ENCODE assay signal across 20 cellular contexts in the genomic region with DNA sequence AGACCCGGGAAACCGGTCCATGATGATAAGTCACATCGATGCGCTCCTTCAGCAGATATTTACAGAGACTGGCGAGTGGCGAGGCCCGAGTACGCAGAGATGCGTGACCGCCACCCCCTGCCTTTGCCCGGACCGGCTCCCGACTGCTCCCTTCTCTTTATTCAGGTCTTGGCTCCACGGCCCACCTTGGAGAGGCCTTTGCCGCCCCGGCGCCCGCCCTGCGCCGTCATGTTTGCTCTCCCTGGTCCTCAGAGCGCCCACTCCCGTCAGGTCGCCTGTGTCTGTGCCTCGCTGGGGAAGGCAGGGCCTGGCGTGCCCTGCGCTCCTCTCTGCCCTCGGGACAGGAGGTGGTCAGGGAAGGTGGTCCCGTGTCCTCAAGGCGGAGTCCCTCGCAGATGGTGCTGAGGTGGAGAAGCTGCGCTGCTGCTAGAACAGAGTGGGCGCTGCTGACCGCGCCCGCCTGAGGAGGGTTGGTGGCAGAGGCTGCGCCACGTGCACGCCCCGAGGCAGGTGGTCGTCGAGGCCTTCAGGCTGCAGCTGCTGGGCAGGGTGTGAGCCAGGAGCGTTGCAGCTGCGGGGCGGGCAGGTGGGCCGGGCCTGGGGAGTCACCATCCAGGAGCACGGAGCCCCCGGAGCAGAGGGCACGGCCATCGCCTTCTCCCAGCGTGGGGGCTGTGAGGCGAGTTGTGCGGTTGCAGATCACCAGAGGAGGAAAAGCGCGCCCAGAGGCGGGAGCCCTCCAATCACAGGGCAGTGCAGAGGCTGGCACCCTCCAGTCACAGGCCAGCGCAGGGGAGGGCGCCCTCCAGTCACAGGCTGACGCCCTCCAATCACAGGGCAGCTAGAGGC. TPM values are rescaled to one million over a fixed set of nuclear protein-coding genes. Genes with fewer than 3 reads are reported as not detected.
DNase-seq lines count a peak whose midpoint lies in the region; ATAC-seq and TF ChIP-seq lines count a peak whose summit lies in the region.
"Had no signal": no experiment of that assay in that cellular context is flagged by ENCODE, and none has a peak within 500 bp of the region (broad histone marks: within the 10 kb centered on the region; RNA-seq: fewer than 3 reads in every experiment).

No MANE protein-coding gene starts in this region.

- peak overlapping the region; percentile 91 for H3K4me2 ChIP-seq in BLaER1
- H3K4me2 ChIP-seq in BLaER1 treated with 17β-estradiol and CSF1 and Interleukin-3, amounts not matched to agents 10 nM and 100 nM: peak overlapping the region in 9 of 11 experiments; percentile 33 to 99 (median 92); a peak in 15 of 22 replicates

- H3K27me3 ChIP-seq in BLaER1 (no peaks in the 10 kb centered on the region), suprapubic skin (no peaks in the 10 kb centered on the region)
- peaks cover 0 to 30% (median 0%) of the 10 kb centered on the region in 11 experiments; a peak in 7 of 22 replicates for H3K27me3 ChIP-seq in BLaER1 treated with 17β-estradiol and CSF1 and Interleukin-3, amounts not matched to agents 10 nM and 100 nM

- H3K36me3 ChIP-seq in BLaER1 (peaks cover 36% of the 10 kb centered on the region), suprapubic skin (peaks cover 67% of the 10 kb centered on the region)
- peaks cover 27 to 57% (median 44%) of the 10 kb centered on the region in 11 experiments for H3K36me3 ChIP-seq in BLaER1 treated with 17β-estradiol and CSF1 and Interleukin-3, amounts not matched to agents 10 nM and 100 nM

- no peaks in the 10 kb centered on the region for H4K20me1 ChIP-seq in BLaER1
- peaks cover 0 to 41% (median 0%) of the 10 kb centered on the region in 11 experiments; a peak in 6 of 22 replicates for H4K20me1 ChIP-seq in BLaER1 treated with 17β-estradiol and CSF1 and Interleukin-3, amounts not matched to agents 10 nM and 100 nM

- H3K9me3 ChIP-seq in BLaER1 (no peaks in the 10 kb centered on the region), suprapubic skin (no peaks in the 10 kb centered on the region)
- peaks cover 0 to 7% (median 0%) of the 10 kb centered on the region in 11 experiments; a peak in 1 of 22 replicates for H3K9me3 ChIP-seq in BLaER1 treated with 17β-estradiol and CSF1 and Interleukin-3, amounts not matched to agents 10 nM and 100 nM (replicated peaks in 1 of 11)

- DNase-seq in left lobe of liver (ENCODE audit: low spot score) (no peak), suprapubic skin (ENCODE audit: low spot score in 2 of 2) (peak; percentile 50 to 73), GF-D8 (lab: John Stamatoyannopoulos, UW) (no peak), RKO (ENCODE audit: low spot score) (no peak)
- DNase-seq: C1 segment of cervical spinal cord; Calu3; CD8-positive, alpha-beta T cell; DMS153; KBM-7; MM.1S; NCI-H1048; NCI-H1417 treated with DMSO at 0.1 percent for 48 hours; NCI-H187 treated with DMSO at 0.1 percent for 48 hours; NCI-H2107; NCI-H446 treated with DMSO at 0.1 percent for 48 hours; NCI-H526 treated with DMSO at 0.1 percent for 48 hours; SHP77 had no signal

- peak overlapping the region; percentile 81 for H3K27ac ChIP-seq in BLaER1
- H3K27ac ChIP-seq in BLaER1 treated with 17β-estradiol and CSF1 and Interleukin-3, amounts not matched to agents 10 nM and 100 nM: peak overlapping the region in 4 of 11 experiments; percentile 52 to 83 (median 72); a peak in 7 of 22 replicates
- no peak overlapping the region for H3K27ac ChIP-seq in suprapubic skin

- ATAC-seq in left lobe of liver: peak; percentile 22
- no peak for ATAC-seq in GM19035 (IDR thresholded peaks at IDR 0.05; ENCODE audit: unreplicated experiment)
- ATAC-seq: CD8-positive, alpha-beta T cell had no signal

- H3K9ac ChIP-seq in BLaER1: peak overlapping the region; percentile 45
- H3K9ac ChIP-seq in BLaER1 treated with 17β-estradiol and CSF1 and Interleukin-3, amounts not matched to agents 10 nM and 100 nM: peak overlapping the region in 2 of 11 experiments; percentile 11 to 74; a peak in 1 of 22 replicates

- TF ChIP-seq POLR2A in suprapubic skin (IDR thresholded peaks at IDR 0.05): no peak

- no peak for TF ChIP-seq CTCF in suprapubic skin (IDR thresholded peaks at IDR 0.05)

- 97% methylated on average over 28 of the region's 58 CpGs for WGBS in suprapubic skin

- TF ChIP-seq EP300 in suprapubic skin (IDR thresholded peaks at IDR 0.05): no peak

- H3K4me1 ChIP-seq in BLaER1: peaks cover 100% of the 10 kb centered on the region
- peaks cover 28 to 100% (median 86%) of the 10 kb centered on the region in 10 experiments for H3K4me1 ChIP-seq in BLaER1 treated with 17β-estradiol and CSF1 and Interleukin-3, amounts not matched to agents 10 nM and 100 nM
- H3K4me1 ChIP-seq in suprapubic skin: no peaks in the 10 kb centered on the region

- H3K4me3 ChIP-seq in BLaER1 (no peak overlapping the region), suprapubic skin (no peak overlapping the region)
- no peak overlapping the region for H3K4me3 ChIP-seq in BLaER1 treated with 17β-estradiol and CSF1 and Interleukin-3, amounts not matched to agents 10 nM and 100 nM

RNA-seq across cellular contexts. Expression of a gene that starts 27.2 kb away (rescaled TPM):
- total RNA-seq in left lobe of liver: 9.3 TPM
- 10 to 100 TPM; 21.1 to 39.6 (median 23.7) TPM for total RNA-seq in suprapubic skin

RNA-seq across cellular contexts. Expression of a gene that starts 27.3 kb away (rescaled TPM):
- 9.9 TPM for total RNA-seq in left lobe of liver
- 10 to 100 TPM; 13.9 to 20.4 (median 16.0) TPM for total RNA-seq in suprapubic skin

Comparison
In these comparisons a context has a peak if more than half of its experiments do, and no peak if none do; other contexts are left out.
1. DNase-seq: peak in suprapubic skin (2 of 2); none in left lobe of liver (single experiment), GF-D8 (single experiment) and RKO (single experiment).